1 cellular context compared by ENCODE assay signal in genomic region chr16:4309833-4310266, GRCh38.
TF ChIP-seq lines count a peak whose summit lies in the region.

No MANE protein-coding gene starts in this region.

TF ChIP-seq in WTC11, 78 proteins besides CTCF, POLR2A, EP300 and RAD21 (continued from another document):
- no peak for TF ChIP-seq ARID4B (CRISPR knock-in tag; IDR thresholded peaks at IDR 0.05; ENCODE audit: borderline replicate concordance)
- TF ChIP-seq HMGXB4 (CRISPR knock-in tag; IDR thresholded peaks at IDR 0.05): peak; percentile 54; the same call in 1 of the 2 replicates
- TF ChIP-seq ZNF317 (CRISPR knock-in tag; IDR thresholded peaks at IDR 0.05; ENCODE audit: borderline replicate concordance, low read depth): no peak
- no peak for TF ChIP-seq KAT7 (CRISPR knock-in tag; IDR thresholded peaks at IDR 0.05; ENCODE audit: borderline replicate concordance)
- TF ChIP-seq ZNF219 (CRISPR knock-in tag; IDR thresholded peaks at IDR 0.05; ENCODE audit: borderline replicate concordance): no peak
- TF ChIP-seq E2F4 (CRISPR knock-in tag; IDR thresholded peaks at IDR 0.05; ENCODE audit: borderline replicate concordance, low read depth): no peak
- no peak for TF ChIP-seq GTF2I (CRISPR knock-in tag; conservative IDR thresholded peaks at IDR 0.05)
- TF ChIP-seq TEAD4 (CRISPR knock-in tag; IDR thresholded peaks at IDR 0.05): peak; percentile 70; the same call in 1 of the 2 replicates
- TF ChIP-seq ZNF121 (CRISPR knock-in tag; IDR thresholded peaks at IDR 0.05): no peak
